8 cellular contexts compared by ENCODE assay signal in genomic region chr20:49888341-49889244, GRCh38. TPM values are rescaled to one million over a fixed set of nuclear protein-coding genes. Genes with fewer than 3 reads are reported as not detected.
DNase-seq lines count a peak whose midpoint lies in the region; ATAC-seq and TF ChIP-seq lines count a peak whose summit lies in the region.

No MANE protein-coding gene starts in this region.

- ATAC-seq in lung (ENCODE audit: insufficient read depth, low FRiP score) (no peak), HG03039 (IDR thresholded peaks at IDR 0.05; ENCODE audit: unreplicated experiment) (no peak)

- WGBS in lung, 2 donors, result 67% methylated on average over 18 of the region's 18 CpGs

- peak; percentile 77 for DNase-seq in AG08396 (ENCODE audit: low spot score)
- DNase-seq in H4 (ENCODE audit: low spot score), result peak; percentile 25
- DNase-seq in NCI-H748 (lab: John Stamatoyannopoulos, UW; ENCODE audit: unreplicated experiment), result peak; percentile 49
- peak; percentile 67 to 72 for DNase-seq in activated CD4-positive, alpha-beta T cell treated with anti-CD3 and anti-CD28 coated beads, Interleukin-2, amount 50 U/mL, for 48 hours
- peak; percentile 23 to 63 for DNase-seq in dermis microvascular lymphatic vessel endothelial cell (ENCODE audit: low read depth in 2 of 2)
- no peak for DNase-seq in lung (ENCODE audit: low spot score)
- peak; percentile 20 for DNase-seq in stimulated activated CD8-positive, alpha-beta memory T cell treated with anti-CD3 and anti-CD28 coated beads, Interleukin-12 subunit alpha, Interleukin-12 subunit beta, amount 100 ng/mL, for 4 hours (ENCODE audit: low read depth)

- H3K36me3 ChIP-seq in lung (ENCODE audit: control insufficient read depth in 2 of 2, insufficient read depth in 2 of 2, low read length in 2 of 2), result peaks cover 4 to 29% of the 10 kb centered on the region in 2 donors

- H3K27ac ChIP-seq in lung (ENCODE audit: low read depth in 1 of 2, low read length in 1 of 2), result peak overlapping the region in 1 of 2 donors; percentile 48

- no peaks in the 10 kb centered on the region for H3K27me3 ChIP-seq in lung (ENCODE audit: control insufficient read depth, insufficient read depth)

- H3K4me1 ChIP-seq in lung (ENCODE audit: control insufficient read depth in 2 of 2, insufficient read depth in 2 of 2, low read length in 2 of 2), result peaks cover 9 to 41% of the 10 kb centered on the region in 2 donors

- peak; percentile 46 for TF ChIP-seq CTCF in lung (IDR thresholded peaks at IDR 0.05; ENCODE audit: control extremely low read depth, extremely low read depth)

- H3K9me3 ChIP-seq in lung (ENCODE audit: control insufficient read depth in 2 of 2, insufficient read depth in 1 of 2, low read length in 1 of 2), result no peaks in the 10 kb centered on the region

- H3K4me3 ChIP-seq in lung, result no peak overlapping the region

RNA-seq across cellular contexts. Expression of gene SPATA2, which starts 26.7 kb away (rescaled TPM):
- 3.2 and 3.3 TPM in 2 replicates for total RNA-seq in H4 (2014; rRNA removed; shearing (Covaris generic))
- total RNA-seq in dermis microvascular lymphatic vessel endothelial cell (0.64 and 1.0 TPM in 2 replicates), lung (1 to 10 TPM; 4.2 to 8.0 TPM)
- 1 to 10 TPM; 4.4 to 5.4 TPM for polyA plus RNA-seq in lung

RNA-seq across cellular contexts. Expression of gene RNF114, which starts 47.6 kb away (rescaled TPM):
- total RNA-seq in H4 (2014; rRNA removed; shearing (Covaris generic)), result 152 and 183 TPM in 2 replicates
- total RNA-seq in dermis microvascular lymphatic vessel endothelial cell (30.8 and 47.2 TPM in 2 replicates), lung (10 to 100 TPM; 63.0 to 69.7 TPM)
- 10 to 100 TPM; 37.6 to 57.1 TPM for polyA plus RNA-seq in lung
